ENCODE assay signal across 8 cellular contexts in genomic region chr3:152376351-152377183, GRCh38.
A peak's percentile ranks its signal among the peaks of the same experiment; 100 is the strongest.
DNase-seq lines count a peak whose midpoint lies in the region; ATAC-seq lines count a peak whose summit lies in the region.

No MANE protein-coding gene starts in this region.

- no peaks in the 10 kb centered on the region for H3K9me3 ChIP-seq in CD8-positive, alpha-beta memory T cell (ENCODE audit: low read length)

- no peaks in the 10 kb centered on the region for H3K27me3 ChIP-seq in CD8-positive, alpha-beta memory T cell (ENCODE audit: insufficient read depth, low read length, poor library complexity, severe bottlenecking)

- H3K4me1 ChIP-seq in CD8-positive, alpha-beta memory T cell (ENCODE audit: insufficient read depth, low read length) = peaks cover 70% of the 10 kb centered on the region

- ATAC-seq in GM19452 (IDR thresholded peaks at IDR 0.05; ENCODE audit: unreplicated experiment) = peak; percentile 76
- peak; percentile 84 for ATAC-seq in HG03432 (IDR thresholded peaks at IDR 0.05; ENCODE audit: unreplicated experiment)
- ATAC-seq in activated T-helper 17 cell treated with anti-CD3 and anti-CD28 coated beads, Interleukin-2, amount 50 U/mL, for 72 hours (replicated peaks) = no peak

- CTCF ChIA-PET in CD8-positive, alpha-beta memory T cell (lab: Charles Lee) = no interaction called here

- no peak overlapping the region for H3K4me3 ChIP-seq in CD8-positive, alpha-beta memory T cell (ENCODE audit: low read length)

- H3K4me1 Mint-ChIP-seq in CD8-positive, alpha-beta memory T cell = peaks cover 80 to 98% (median 94%) of the 10 kb centered on the region in 3 donors
- peaks cover 38% of the 10 kb centered on the region for H3K4me1 Mint-ChIP-seq in activated T-helper 17 cell treated with anti-CD3 and anti-CD28 coated beads, Interleukin-2, amount 50 U/mL, for 72 hours

- peak overlapping the region; percentile 19 to 91 (median 52) for H3K27ac Mint-ChIP-seq in CD8-positive, alpha-beta memory T cell
- peak overlapping the region; percentile 64 for H3K27ac Mint-ChIP-seq in activated T-helper 17 cell treated with anti-CD3 and anti-CD28 coated beads, Interleukin-2, amount 50 U/mL, for 72 hours

- POLR2A ChIA-PET in CD8-positive, alpha-beta memory T cell (lab: Charles Lee) = interaction anchor here (0.5 kb wide), 1 partner anchor 14 kb away, joined by 3 read pairs; no protein-coding TSS in a partner anchor

- no peak for DNase-seq in CD8-positive, alpha-beta memory T cell
- DNase-seq in medulla oblongata (ENCODE audit: extremely low spot score) = peak; percentile 89
- no peak for DNase-seq in NCI-H1092 (lab: John Stamatoyannopoulos, UW)
- no peak for DNase-seq in NK-92 (lab: John Stamatoyannopoulos, UW; ENCODE audit: unreplicated experiment)
- no peak for DNase-seq in stimulated activated CD4-positive, alpha-beta T cell treated with anti-CD3 and anti-CD28 coated beads, Interleukin-4, amount 100 ng/mL, for 24 hours

- H3K27me3 Mint-ChIP-seq in CD8-positive, alpha-beta memory T cell = no peaks in the 10 kb centered on the region
- no peaks in the 10 kb centered on the region for H3K27me3 Mint-ChIP-seq in activated T-helper 17 cell treated with anti-CD3 and anti-CD28 coated beads, Interleukin-2, amount 50 U/mL, for 72 hours

- no peak overlapping the region for H3K27ac ChIP-seq in CD8-positive, alpha-beta memory T cell (ENCODE audit: low read depth, low read length)

- peaks cover 12% of the 10 kb centered on the region for H3K36me3 ChIP-seq in CD8-positive, alpha-beta memory T cell (ENCODE audit: insufficient read depth, low read length)

- H3K4me3 Mint-ChIP-seq in CD8-positive, alpha-beta memory T cell = peak overlapping the region in 4 of 7 donors; percentile 8 to 39 (median 24)
- peak overlapping the region; percentile 10 for H3K4me3 Mint-ChIP-seq in activated T-helper 17 cell treated with anti-CD3 and anti-CD28 coated beads, Interleukin-2, amount 50 U/mL, for 72 hours

- no peaks in the 10 kb centered on the region for H3K9me3 Mint-ChIP-seq in CD8-positive, alpha-beta memory T cell
- no peaks in the 10 kb centered on the region for H3K9me3 Mint-ChIP-seq in activated T-helper 17 cell treated with anti-CD3 and anti-CD28 coated beads, Interleukin-2, amount 50 U/mL, for 72 hours

- H3K36me3 Mint-ChIP-seq in CD8-positive, alpha-beta memory T cell = peaks cover 12 to 58% (median 24%) of the 10 kb centered on the region in 3 donors
- H3K36me3 Mint-ChIP-seq in activated T-helper 17 cell treated with anti-CD3 and anti-CD28 coated beads, Interleukin-2, amount 50 U/mL, for 72 hours (ENCODE audit: low read depth) = peaks cover 73% of the 10 kb centered on the region
